1 cellular context compared by ENCODE assay signal in the genomic region with DNA sequence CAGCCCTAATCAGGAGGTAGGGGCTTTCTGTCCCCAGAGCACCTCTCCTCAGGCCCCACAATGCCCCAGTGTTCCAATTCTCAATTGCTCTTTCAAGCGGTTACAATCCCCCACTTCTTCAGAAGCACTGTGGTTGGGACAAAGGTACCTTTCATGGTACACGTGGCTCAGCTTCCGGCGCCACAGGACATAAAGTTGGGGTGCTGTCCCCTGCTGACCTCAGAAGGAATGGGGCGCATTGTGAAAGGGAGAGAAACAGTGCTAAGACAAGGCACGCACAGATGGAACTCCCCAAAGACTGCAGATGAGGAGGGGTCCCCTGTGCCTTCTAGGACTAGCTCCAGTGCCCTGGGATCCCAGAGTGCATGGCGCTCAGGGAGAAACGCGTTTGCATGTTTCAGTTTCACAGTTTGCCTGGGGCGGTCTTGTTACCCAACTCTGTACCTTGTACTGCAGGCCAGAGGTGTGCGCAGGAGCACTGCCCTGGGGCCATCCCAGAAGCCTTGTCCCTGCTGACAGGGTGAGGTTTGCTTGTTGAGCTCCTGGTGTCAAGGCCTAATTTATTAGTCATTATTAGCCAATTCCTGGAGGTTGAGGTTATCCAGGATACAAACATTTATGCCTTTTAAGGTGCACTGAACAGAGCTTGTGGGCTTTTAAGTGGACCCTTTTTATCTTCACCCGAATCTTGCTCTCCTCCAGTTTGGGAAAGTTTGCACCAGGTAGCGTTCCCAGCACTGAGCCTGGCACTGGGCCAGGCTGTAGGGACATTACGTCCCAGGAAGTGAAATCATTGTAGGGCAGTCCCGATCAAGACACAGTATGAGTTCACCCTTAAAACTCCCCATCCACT.
TF ChIP-seq lines count a peak whose summit lies in the region.

No MANE protein-coding gene starts in this region.

TF ChIP-seq in HepG2, 621 proteins besides CTCF, POLR2A, EP300 and RAD21 (continued from another document and continues in another):
- TF ChIP-seq HNF1A (IDR thresholded peaks at IDR 0.05; ENCODE audit: low read depth), result peak; percentile 44; the same call in 1 of the 2 replicates
- peak; percentile 66; the same call in 1 of the 2 replicates for TF ChIP-seq HNF1A (CRISPR knock-in tag; IDR thresholded peaks at IDR 0.05; ENCODE audit: borderline replicate concordance)
- peak; percentile 43; the same call in 1 of the 2 replicates for TF ChIP-seq REPIN1 (CRISPR knock-in tag; IDR thresholded peaks at IDR 0.05; ENCODE audit: borderline replicate concordance, low read depth)
- peak; percentile 50; the same call in 1 of the 2 replicates for TF ChIP-seq TFAP4 (IDR thresholded peaks at IDR 0.05; ENCODE audit: borderline replicate concordance, low read depth)
- TF ChIP-seq NCOA5 (CRISPR knock-in tag; IDR thresholded peaks at IDR 0.05), result no peak
- TF ChIP-seq ETV6 (CRISPR knock-in tag; conservative IDR thresholded peaks at IDR 0.05), result no peak
- TF ChIP-seq SMAD3 (CRISPR knock-in tag; IDR thresholded peaks at IDR 0.05), result peak; percentile 40; the same call in 1 of the 2 replicates
- TF ChIP-seq MZF1 (CRISPR knock-in tag; IDR thresholded peaks at IDR 0.05; ENCODE audit: borderline replicate concordance), result no peak
- TF ChIP-seq FOXK2 (IDR thresholded peaks at IDR 0.05), result peak; percentile 79
- TF ChIP-seq TBX3 (IDR thresholded peaks at IDR 0.05; ENCODE audit: borderline replicate concordance), result peak; percentile 78; the same call in 1 of the 2 replicates
- TF ChIP-seq PAWR (CRISPR knock-in tag; IDR thresholded peaks at IDR 0.05; ENCODE audit: borderline replicate concordance), result no peak
- TF ChIP-seq ZNF543 (CRISPR knock-in tag; IDR thresholded peaks at IDR 0.05), result peak; percentile 87
- TF ChIP-seq PAF1 (CRISPR knock-in tag; IDR thresholded peaks at IDR 0.05), result no peak
- TF ChIP-seq ZNF878 (CRISPR knock-in tag; IDR thresholded peaks at IDR 0.05), result peak; percentile 87
- peak; percentile 48 for TF ChIP-seq ZEB1 (IDR thresholded peaks at IDR 0.05; ENCODE audit: insufficient replicate concordance, low read depth)
- TF ChIP-seq, protein P1, sequence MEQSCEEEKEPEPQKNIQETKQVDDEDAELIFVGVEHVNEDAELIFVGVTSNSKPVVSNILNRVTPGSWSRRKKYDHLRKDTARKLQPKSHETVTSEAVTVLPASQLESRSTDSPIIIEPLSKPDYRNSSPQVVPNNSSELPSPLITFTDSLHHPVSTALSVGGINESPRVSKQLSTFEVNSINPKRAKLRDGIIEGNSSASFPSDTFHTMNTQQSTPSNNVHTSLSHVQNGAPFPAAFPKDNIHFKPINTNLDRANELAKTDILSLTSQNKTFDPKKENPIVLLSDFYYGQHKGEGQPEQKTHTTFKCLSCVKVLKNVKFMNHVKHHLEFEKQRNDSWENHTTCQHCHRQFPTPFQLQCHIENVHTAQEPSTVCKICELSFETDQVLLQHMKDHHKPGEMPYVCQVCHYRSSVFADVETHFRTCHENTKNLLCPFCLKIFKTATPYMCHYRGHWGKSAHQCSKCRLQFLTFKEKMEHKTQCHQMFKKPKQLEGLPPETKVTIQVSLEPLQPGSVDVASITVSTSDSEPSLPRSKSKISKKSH (CRISPR knock-in tag; IDR thresholded peaks at IDR 0.05; ENCODE audit: borderline replicate concordance), result 0 out of 2 replicates have a peak, but pooled peaks have one; percentile 76
- TF ChIP-seq ZNF550 (CRISPR knock-in tag; IDR thresholded peaks at IDR 0.05; ENCODE audit: borderline replicate concordance), result no peak
- peak; percentile 66; the same call in 1 of the 2 replicates for TF ChIP-seq EHMT2 (IDR thresholded peaks at IDR 0.05; ENCODE audit: borderline replicate concordance, low read depth, low read length)
- peak; percentile 80 for TF ChIP-seq ZNF317 (CRISPR knock-in tag; IDR thresholded peaks at IDR 0.05)
- TF ChIP-seq YEATS2 (CRISPR knock-in tag; IDR thresholded peaks at IDR 0.05; ENCODE audit: borderline replicate concordance), result peak; percentile 72; the same call in 1 of the 2 replicates
- TF ChIP-seq ELF4 (CRISPR knock-in tag; IDR thresholded peaks at IDR 0.05; ENCODE audit: borderline replicate concordance), result 0 out of 2 replicates have a peak, but pooled peaks have one; percentile 54
- TF ChIP-seq ZNF607 (CRISPR knock-in tag; IDR thresholded peaks at IDR 0.05; ENCODE audit: borderline replicate concordance), result no peak; the same call in 1 of the 2 replicates
- TF ChIP-seq, protein P2, sequence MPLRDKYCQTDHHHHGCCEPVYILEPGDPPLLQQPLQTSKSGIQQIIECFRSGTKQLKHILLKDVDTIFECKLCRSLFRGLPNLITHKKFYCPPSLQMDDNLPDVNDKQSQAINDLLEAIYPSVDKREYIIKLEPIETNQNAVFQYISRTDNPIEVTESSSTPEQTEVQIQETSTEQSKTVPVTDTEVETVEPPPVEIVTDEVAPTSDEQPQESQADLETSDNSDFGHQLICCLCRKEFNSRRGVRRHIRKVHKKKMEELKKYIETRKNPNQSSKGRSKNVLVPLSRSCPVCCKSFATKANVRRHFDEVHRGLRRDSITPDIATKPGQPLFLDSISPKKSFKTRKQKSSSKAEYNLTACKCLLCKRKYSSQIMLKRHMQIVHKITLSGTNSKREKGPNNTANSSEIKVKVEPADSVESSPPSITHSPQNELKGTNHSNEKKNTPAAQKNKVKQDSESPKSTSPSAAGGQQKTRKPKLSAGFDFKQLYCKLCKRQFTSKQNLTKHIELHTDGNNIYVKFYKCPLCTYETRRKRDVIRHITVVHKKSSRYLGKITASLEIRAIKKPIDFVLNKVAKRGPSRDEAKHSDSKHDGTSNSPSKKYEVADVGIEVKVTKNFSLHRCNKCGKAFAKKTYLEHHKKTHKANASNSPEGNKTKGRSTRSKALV (CRISPR knock-in tag; IDR thresholded peaks at IDR 0.05), result no peak
- peak; percentile 67; the same call in 1 of the 2 replicates for TF ChIP-seq NFKB2 (CRISPR knock-in tag; IDR thresholded peaks at IDR 0.05; ENCODE audit: borderline replicate concordance)
- TF ChIP-seq, protein P3, sequence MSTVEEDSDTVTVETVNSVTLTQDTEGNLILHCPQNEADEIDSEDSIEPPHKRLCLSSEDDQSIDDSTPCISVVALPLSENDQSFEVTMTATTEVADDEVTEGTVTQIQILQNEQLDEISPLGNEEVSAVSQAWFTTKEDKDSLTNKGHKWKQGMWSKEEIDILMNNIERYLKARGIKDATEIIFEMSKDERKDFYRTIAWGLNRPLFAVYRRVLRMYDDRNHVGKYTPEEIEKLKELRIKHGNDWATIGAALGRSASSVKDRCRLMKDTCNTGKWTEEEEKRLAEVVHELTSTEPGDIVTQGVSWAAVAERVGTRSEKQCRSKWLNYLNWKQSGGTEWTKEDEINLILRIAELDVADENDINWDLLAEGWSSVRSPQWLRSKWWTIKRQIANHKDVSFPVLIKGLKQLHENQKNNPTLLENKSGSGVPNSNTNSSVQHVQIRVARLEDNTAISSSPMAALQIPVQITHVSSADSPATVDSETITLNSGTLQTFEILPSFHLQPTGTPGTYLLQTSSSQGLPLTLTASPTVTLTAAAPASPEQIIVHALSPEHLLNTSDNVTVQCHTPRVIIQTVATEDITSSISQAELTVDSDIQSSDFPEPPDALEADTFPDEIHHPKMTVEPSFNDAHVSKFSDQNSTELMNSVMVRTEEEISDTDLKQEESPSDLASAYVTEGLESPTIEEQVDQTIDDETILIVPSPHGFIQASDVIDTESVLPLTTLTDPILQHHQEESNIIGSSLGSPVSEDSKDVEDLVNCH (CRISPR knock-in tag; IDR thresholded peaks at IDR 0.05), result no peak
- TF ChIP-seq NR1H2 (CRISPR knock-in tag; IDR thresholded peaks at IDR 0.05; ENCODE audit: borderline replicate concordance, low read depth), result no peak
- TF ChIP-seq PATZ1 (CRISPR knock-in tag; IDR thresholded peaks at IDR 0.05), result peak; percentile 79
- peak; percentile 63; the same call in 1 of the 2 replicates for TF ChIP-seq ZSCAN21 (CRISPR knock-in tag; IDR thresholded peaks at IDR 0.05; ENCODE audit: borderline replicate concordance)
- TF ChIP-seq KDM5B (CRISPR knock-in tag; IDR thresholded peaks at IDR 0.05; ENCODE audit: borderline replicate concordance), result peak; percentile 48; the same call in 1 of the 2 replicates
- TF ChIP-seq KLF16 (CRISPR knock-in tag; IDR thresholded peaks at IDR 0.05), result peak in 1 of 2 experiments; percentile 65; a peak in 1 of 4 replicates
- TF ChIP-seq, protein P4, sequence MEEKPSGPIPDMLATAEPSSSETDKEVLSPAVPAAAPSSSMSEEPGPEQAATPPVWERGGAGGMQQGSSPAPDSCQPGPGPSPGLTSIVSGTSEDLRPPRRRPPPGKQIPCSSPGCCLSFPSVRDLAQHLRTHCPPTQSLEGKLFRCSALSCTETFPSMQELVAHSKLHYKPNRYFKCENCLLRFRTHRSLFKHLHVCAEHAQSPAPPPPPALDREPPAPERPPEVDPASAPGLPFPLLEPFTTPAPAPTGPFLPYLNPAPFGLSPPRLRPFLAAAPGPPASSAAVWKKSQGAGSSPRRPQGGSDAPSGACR (CRISPR knock-in tag; IDR thresholded peaks at IDR 0.05), result peak; percentile 74; the same call in 1 of the 2 replicates
- peak; percentile 16; the same call in 1 of the 2 replicates for TF ChIP-seq ATF7-NPFF (CRISPR knock-in tag; IDR thresholded peaks at IDR 0.05; ENCODE audit: low read depth)
- peak; percentile 86 for TF ChIP-seq FOXP4 (CRISPR knock-in tag; IDR thresholded peaks at IDR 0.05)
- TF ChIP-seq HNF4G (IDR thresholded peaks at IDR 0.05; ENCODE audit: borderline replicate concordance, low read depth, low read length), result peak; percentile 99
- TF ChIP-seq HNF4G (CRISPR knock-in tag; IDR thresholded peaks at IDR 0.05; ENCODE audit: borderline replicate concordance, low read depth), result peak; percentile 98
- TF ChIP-seq MBNL3 (CRISPR knock-in tag; conservative IDR thresholded peaks at IDR 0.05), result no peak
- TF ChIP-seq ZNF234 (CRISPR knock-in tag; conservative IDR thresholded peaks at IDR 0.05), result no peak
- peak; percentile 96 for TF ChIP-seq RXRB (CRISPR knock-in tag; IDR thresholded peaks at IDR 0.05; ENCODE audit: borderline replicate concordance)
- TF ChIP-seq RORA (CRISPR knock-in tag; IDR thresholded peaks at IDR 0.05), result no peak
- TF ChIP-seq ZNF572 (CRISPR knock-in tag; IDR thresholded peaks at IDR 0.05), result no peak
- TF ChIP-seq ZBTB21 (CRISPR knock-in tag; IDR thresholded peaks at IDR 0.05), result peak; percentile 72; the same call in 1 of the 2 replicates
- TF ChIP-seq KDM3A (CRISPR knock-in tag; IDR thresholded peaks at IDR 0.05; ENCODE audit: low read depth), result peak; percentile 62; the same call in 1 of the 2 replicates
- TF ChIP-seq ZMYM4 (CRISPR knock-in tag; IDR thresholded peaks at IDR 0.05), result peak; percentile 87
- no peak for TF ChIP-seq PLRG1 (conservative IDR thresholded peaks at IDR 0.05)
- no peak for TF ChIP-seq ARHGAP35 (CRISPR knock-in tag; IDR thresholded peaks at IDR 0.05; ENCODE audit: borderline replicate concordance)
